Comparison of ENCODE assay signal across 26 cellular contexts in the genomic region with DNA sequence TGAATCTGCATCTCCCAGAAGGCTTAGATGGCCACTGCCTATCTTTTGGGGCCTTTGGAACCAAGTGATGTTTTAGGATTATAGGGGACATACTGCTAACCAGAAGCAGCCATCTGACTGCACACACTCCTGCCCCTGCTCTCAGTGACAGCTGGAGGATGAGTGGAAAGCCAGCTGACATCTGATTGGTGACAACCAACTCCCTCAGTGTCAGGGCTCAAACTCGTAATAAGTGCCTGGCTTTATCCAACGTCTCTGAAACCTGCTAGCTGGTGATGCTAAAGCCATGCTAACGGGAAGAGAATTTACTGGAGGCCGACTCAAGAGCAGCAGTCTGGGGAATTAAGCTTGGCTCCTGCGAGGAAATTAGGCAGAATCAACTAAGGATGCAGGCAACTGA. TPM values are rescaled to one million over a fixed set of nuclear protein-coding genes. Genes with fewer than 3 reads are reported as not detected.
"Had no signal": no experiment of that assay in that cellular context is flagged by ENCODE, and none has a peak within 500 bp of the region (broad histone marks: within the 10 kb centered on the region; RNA-seq: fewer than 3 reads in every experiment).

No MANE protein-coding gene starts in this region.

- ATAC-seq: esophagus mucosa; gastrocnemius medialis; lower lobe of right lung; natural killer cell; sciatic nerve; stimulated activated naive CD8-positive, alpha-beta T cell treated with anti-CD3 and anti-CD28 coated beads, Interleukin-15, amount 100 ng/mL, for 72 hours had no signal

- H3K9ac ChIP-seq: parathyroid adenoma had no signal

- DNase-seq: cerebellar nuclear complex; cortex of kidney; effector CD4-positive, alpha-beta T cell; foreskin fibroblast; gastrocnemius medialis; kidney; left ventricle myocardium inferior; lower lobe of right lung; natural killer cell; stimulated activated CD4-positive, alpha-beta T cell treated with anti-CD3 and anti-CD28 coated beads, Interleukin-12 subunit alpha, Interleukin-12 subunit beta, amount 100 ng/mL, for 4 hours; stimulated activated CD4-positive, alpha-beta T cell treated with anti-CD3 and anti-CD28 coated beads, Interleukin-1b, Interleukin-23, amount 100 ng/mL, for 48 hours; stimulated activated CD4-positive, alpha-beta T cell treated with anti-CD3 and anti-CD28 coated beads, Interleukin-4, amount 100 ng/mL, for 1 hour; stimulated activated CD8-positive, alpha-beta memory T cell treated with anti-CD3 and anti-CD28 coated beads, Interleukin-4, amount 100 ng/mL, for 48 hours; stimulated activated naive CD4-positive, alpha-beta T cell; stimulated activated naive CD8-positive, alpha-beta T cell treated with anti-CD3 and anti-CD28 coated beads, Interleukin-15, amount 100 ng/mL, for 72 hours; transverse colon had no signal

- H3K4me3 ChIP-seq: gastrocnemius medialis, left ventricle myocardium inferior, lower lobe of right lung, right atrium auricular region, smooth muscle cell, suprapubic skin, transverse colon had no signal

- H3K4me2 ChIP-seq: smooth muscle cell had no signal

- H2AFZ ChIP-seq: parathyroid adenoma had no signal

- H3K27ac ChIP-seq: gastrocnemius medialis, left ventricle myocardium inferior, lower lobe of right lung, neutrophil, parathyroid adenoma, right atrium auricular region, suprapubic skin, transverse colon had no signal

- H3K4me1 ChIP-seq: lower lobe of right lung, right atrium auricular region, suprapubic skin, transverse colon had no signal

- H3K27me3 ChIP-seq: gastrocnemius medialis, neutrophil, right atrium auricular region, suprapubic skin, transverse colon had no signal

- H3K36me3 ChIP-seq: gastrocnemius medialis, lower lobe of right lung, right atrium auricular region, transverse colon had no signal

- H3K79me2 ChIP-seq: parathyroid adenoma had no signal

- H3K9me3 ChIP-seq: gastrocnemius medialis, left ventricle myocardium inferior, lower lobe of right lung, neutrophil, right atrium auricular region, suprapubic skin, transverse colon had no signal

RNA-seq across cellular contexts. Expression of gene KY, which starts 35.1 kb away (rescaled TPM):
- total RNA-seq: dermis microvascular lymphatic vessel endothelial cell, esophagus mucosa, mesenteric fat pad, progenitor cell of endocrine pancreas had no signal
